14 cellular contexts compared by ENCODE assay signal in genomic region chr6:72636215-72636614, GRCh38. TPM values are rescaled to one million over a fixed set of nuclear protein-coding genes. Genes with fewer than 3 reads are reported as not detected.
DNase-seq lines count a peak whose midpoint lies in the region; ATAC-seq, FAIRE-seq and TF ChIP-seq lines count a peak whose summit lies in the region.
"Had no signal": no experiment of that assay in that cellular context is flagged by ENCODE, and none has a peak within 500 bp of the region (broad histone marks: within the 10 kb centered on the region; RNA-seq: fewer than 3 reads in every experiment).

No MANE protein-coding gene starts in this region.

- DNase-seq in Karpas-422, result no peak
- no peak for DNase-seq in GM12891 (ENCODE audit: insufficient read length, low spot score)
- DNase-seq in PC-9, result no peak
- DNase-seq in foreskin melanocyte, result no peak
- no peak for DNase-seq in testis
- DNase-seq: activated CD8-positive, alpha-beta T cell treated with anti-CD3 and anti-CD28 coated beads for 36 hours; NCI-H2107; stimulated activated CD4-positive, alpha-beta T cell treated with anti-CD3 and anti-CD28 coated beads, Interleukin-2, amount 100 ng/mL, for 24 hours had no signal

- no peak for FAIRE-seq in GM12891 (lab: Jason Lieb, UNC)

- H3K9ac ChIP-seq in Karpas-422 (ENCODE audit: low read length), result no peak overlapping the region

- H3K27me3 ChIP-seq in Karpas-422 (ENCODE audit: low read length), result no peaks in the 10 kb centered on the region
- H3K27me3 ChIP-seq in PC-9 (ENCODE audit: insufficient read depth, low read depth), result no peaks in the 10 kb centered on the region
- H3K27me3 ChIP-seq in testis, result no peaks in the 10 kb centered on the region
- H3K27me3 ChIP-seq: esophagus muscularis mucosa had no signal

- peaks cover 55% of the 10 kb centered on the region for H3K4me1 ChIP-seq in Karpas-422 (ENCODE audit: low read length)
- no peaks in the 10 kb centered on the region for H3K4me1 ChIP-seq in PC-9 (replicated peaks; ENCODE audit: insufficient read depth)
- no peaks in the 10 kb centered on the region for H3K4me1 ChIP-seq in testis
- H3K4me1 ChIP-seq: esophagus muscularis mucosa, prostate gland had no signal

- H3K79me2 ChIP-seq in Karpas-422 (ENCODE audit: low read length), result peaks cover 99% of the 10 kb centered on the region
- H3K79me2 ChIP-seq in PC-9 (ENCODE audit: low read depth), result no peaks in the 10 kb centered on the region

- ATAC-seq in GM18873 (IDR thresholded peaks at IDR 0.05; ENCODE audit: low FRiP score, unreplicated experiment) (peak; percentile 96), GM21529 (IDR thresholded peaks at IDR 0.05; ENCODE audit: unreplicated experiment) (peak; percentile 98), HG03060 (IDR thresholded peaks at IDR 0.05; ENCODE audit: low read depth, unreplicated experiment) (peak; percentile 92)
- ATAC-seq: activated CD8-positive, alpha-beta T cell treated with anti-CD3 and anti-CD28 coated beads for 36 hours; activated naive CD4-positive, alpha-beta T cell treated with anti-CD3 and anti-CD28 coated beads, Interleukin-2, amount 50 U/mL, for 72 hours had no signal

- H3K4me2 ChIP-seq in Karpas-422 (ENCODE audit: low read depth, low read length, poor library complexity, severe bottlenecking), result peak overlapping the region; percentile 47
- no peak overlapping the region for H3K4me2 ChIP-seq in PC-9

- H4K20me1 ChIP-seq in Karpas-422 (ENCODE audit: insufficient read depth, low read depth, low read length) (no peaks in the 10 kb centered on the region), PC-9 (ENCODE audit: insufficient read depth) (no peaks in the 10 kb centered on the region)

- CTCF ChIA-PET in PC-9 (lab: Charles Lee), result no interaction called here

- TF ChIP-seq POLR2A in GM12891 (IDR thresholded peaks at IDR 0.05; ENCODE audit: low read depth, low read length) (no peak), testis (IDR thresholded peaks at IDR 0.05) (no peak)

- H3K9me2 ChIP-seq in Karpas-422 (replicated peaks; ENCODE audit: insufficient read depth, low read length) (no peaks in the 10 kb centered on the region), PC-9 (ENCODE audit: insufficient read depth) (no peaks in the 10 kb centered on the region)

- H3K27ac ChIP-seq in Karpas-422 (ENCODE audit: low read length), result peak overlapping the region; percentile 46
- no peak overlapping the region for H3K27ac ChIP-seq in PC-9
- H3K27ac ChIP-seq in testis, result no peak overlapping the region
- H3K27ac ChIP-seq: esophagus muscularis mucosa, prostate gland had no signal

- intact Hi-C loops in PC-9 (cut with micrococcal nuclease; ENCODE audit: unreplicated experiment) (no loop called here), testis (cut with DNase I; ENCODE audit: low total_unique reads) (no loop called here)

- TF ChIP-seq CTCF in PC-9 (conservative IDR thresholded peaks at IDR 0.05) (no peak), testis (IDR thresholded peaks at IDR 0.05) (no peak)

- H2AFZ ChIP-seq in Karpas-422 (ENCODE audit: low read length), result no peak overlapping the region
- no peak overlapping the region for H2AFZ ChIP-seq in PC-9

- H3K9me3 ChIP-seq in Karpas-422 (ENCODE audit: low read length) (no peaks in the 10 kb centered on the region), PC-9 (ENCODE audit: insufficient read depth, low read depth) (no peaks in the 10 kb centered on the region), testis (no peaks in the 10 kb centered on the region)
- H3K9me3 ChIP-seq: esophagus muscularis mucosa, prostate gland had no signal

- WGBS in testis, 2 donors, result 81 to 83% methylated on average over 2 of the region's 2 CpGs

- H3K36me3 ChIP-seq in Karpas-422 (ENCODE audit: insufficient read depth, low read length), result peaks cover 23% of the 10 kb centered on the region
- no peaks in the 10 kb centered on the region for H3K36me3 ChIP-seq in PC-9 (ENCODE audit: low read depth)
- H3K36me3 ChIP-seq in testis (ENCODE audit: low read depth, missing control alignments), result no peaks in the 10 kb centered on the region
- H3K36me3 ChIP-seq: esophagus muscularis mucosa, prostate gland had no signal

- POLR2A ChIA-PET in PC-9 (lab: Charles Lee; ENCODE audit: unreplicated experiment), result interaction anchor here (0.7 kb wide), 1 partner anchor 815 kb away, joined by 4 read pairs; no protein-coding TSS in a partner anchor

- BruUV-seq in PC-9 (replicated peaks; lab: Mats Ljungman, UMichigan), result no TSS peak

- H3K4me3 ChIP-seq in Karpas-422 (ENCODE audit: low read length) (no peak overlapping the region), PC-9 (no peak overlapping the region), testis (no peak overlapping the region)
- H3K4me3 ChIP-seq: esophagus muscularis mucosa, prostate gland had no signal

- no peaks in the 10 kb centered on the region for H3F3A ChIP-seq in PC-9 (ENCODE audit: insufficient read depth, low read depth)

TF ChIP-seq in GM12891, 5 proteins besides CTCF, POLR2A, EP300 and RAD21:
- TF ChIP-seq PAX5 (IDR thresholded peaks at IDR 0.05; ENCODE audit: insufficient read depth, low read length, severe bottlenecking) (no peak), POU2F2 (IDR thresholded peaks at IDR 0.05; ENCODE audit: low read depth, low read length) (no peak), POLR2AphosphoS5 (IDR thresholded peaks at IDR 0.05; ENCODE audit: low read depth, low read length) (no peak), TAF1 (IDR thresholded peaks at IDR 0.05; ENCODE audit: low read depth, low read length) (no peak), SPI1 (IDR thresholded peaks at IDR 0.05; ENCODE audit: low read depth, low read length) (no peak)

RNA-seq across cellular contexts. Expression of gene KCNQ5, which starts 14.4 kb away (rescaled TPM):
- 29.1 and 50.5 TPM in 2 replicates for total RNA-seq in Karpas-422 (2014; rRNA removed; shearing (Covaris generic); ENCODE audit: low replicate concordance)
- polyA plus RNA-seq in GM12891 (2012; ENCODE audit: low read depth, missing spikeins), result 0.50 TPM
- total RNA-seq in PC-9 (2021) (0.20 and 1.2 TPM in 2 replicates), testis (1 to 10 TPM in 1 of 2 donors, under 1 TPM in 1; 0.43 to 1.1 TPM)
- 0.73 TPM for polyA plus RNA-seq in testis (ENCODE audit: insufficient read depth, low read depth, low replicate concordance)

Comparison
In these comparisons a context has a peak if more than half of its experiments do, and no peak if none do; other contexts are left out.
1. RNA of gene KCNQ5, which starts 14.4 kb away (total RNA-seq): 29.1 to 50.5 TPM in Karpas-422; 0.43 to 1.1 TPM in testis and 0.20 to 1.2 TPM in PC-9; every median in the first group is over 10 times any median in the second.
2. Peak in every context shown above with its lines, with median percentiles within 50 percentile points of each other: ATAC-seq.